ENCODE assay signal across 8 cellular contexts in genomic region chr11:67054851-67055523, GRCh38. TPM values are rescaled to one million over a fixed set of nuclear protein-coding genes. Genes with fewer than 3 reads are reported as not detected.
DNase-seq lines count a peak whose midpoint lies in the region; ATAC-seq lines count a peak whose summit lies in the region.

No MANE protein-coding gene starts in this region.

- ATAC-seq in Right ventricle myocardium superior (ENCODE audit: poor library complexity), result peak; percentile 73
- ATAC-seq in GM19397 (IDR thresholded peaks at IDR 0.05; ENCODE audit: unreplicated experiment), result no peak
- ATAC-seq in HG03135 (IDR thresholded peaks at IDR 0.05; ENCODE audit: unreplicated experiment), result no peak

- H3K27ac Mint-ChIP-seq in T-helper 2 cell treated with Interferon-gamma antibody and Interleukin-4, amounts not matched to agents 5 μg/mL and 100 μg/mL, for 36 hours, result no peak overlapping the region

- DNase-seq in CD1c-positive myeloid dendritic cell (ENCODE audit: extremely low spot score), result peak; percentile 60
- peak; percentile 100 for DNase-seq in HuH-7.5 (ENCODE audit: low spot score)
- peak; percentile 23 for DNase-seq in T-helper 2 cell treated with Interferon-gamma antibody and Interleukin-4, amounts not matched to agents 5 μg/mL and 100 μg/mL, for 36 hours (ENCODE audit: low spot score)
- peak; percentile 85 for DNase-seq in Right ventricle myocardium superior
- DNase-seq in stimulated activated CD4-positive, alpha-beta T cell treated with anti-CD3 and anti-CD28 coated beads, Interleukin-4, amount 100 ng/mL, for 24 hours, result peak; percentile 24
- DNase-seq in activated gamma-delta T cell (lab: John Stamatoyannopoulos, UW), result no peak

- H3K27me3 Mint-ChIP-seq in T-helper 2 cell treated with Interferon-gamma antibody and Interleukin-4, amounts not matched to agents 5 μg/mL and 100 μg/mL, for 36 hours (ENCODE audit: low read depth), result peaks cover 4% of the 10 kb centered on the region

- H3K36me3 Mint-ChIP-seq in T-helper 2 cell treated with Interferon-gamma antibody and Interleukin-4, amounts not matched to agents 5 μg/mL and 100 μg/mL, for 36 hours (ENCODE audit: low read depth), result no peaks in the 10 kb centered on the region

- intact Hi-C loops in Right ventricle myocardium superior (cut with DNase I), result no loop called here

- H3K4me3 Mint-ChIP-seq in T-helper 2 cell treated with Interferon-gamma antibody and Interleukin-4, amounts not matched to agents 5 μg/mL and 100 μg/mL, for 36 hours, result no peak overlapping the region

- peaks cover 7% of the 10 kb centered on the region for H3K4me1 Mint-ChIP-seq in T-helper 2 cell treated with Interferon-gamma antibody and Interleukin-4, amounts not matched to agents 5 μg/mL and 100 μg/mL, for 36 hours (ENCODE audit: low read depth)

- H3K9me3 Mint-ChIP-seq in T-helper 2 cell treated with Interferon-gamma antibody and Interleukin-4, amounts not matched to agents 5 μg/mL and 100 μg/mL, for 36 hours, result no peaks in the 10 kb centered on the region

RNA-seq across cellular contexts. Expression of gene RHOD, which starts 1.7 kb away (rescaled TPM):
- total RNA-seq in Right ventricle myocardium superior, result 66.8 TPM

RNA-seq across cellular contexts. Expression of gene SYT12, which starts 32.1 kb away (rescaled TPM):
- 0.13 TPM for total RNA-seq in Right ventricle myocardium superior
